8 cellular contexts compared by ENCODE assay signal in genomic region chr1:18922848-18923475, GRCh38. TPM values are rescaled to one million over a fixed set of nuclear protein-coding genes. Genes with fewer than 3 reads are reported as not detected.
DNase-seq lines count a peak whose midpoint lies in the region; ATAC-seq and TF ChIP-seq lines count a peak whose summit lies in the region.

No MANE protein-coding gene starts in this region.

- no peaks in the 10 kb centered on the region for H3K36me3 ChIP-seq in SJCRH30
- H3K36me3 ChIP-seq in gastroesophageal sphincter: peaks cover 0 to 25% of the 10 kb centered on the region in 2 donors
- H3K36me3 ChIP-seq in rectal smooth muscle tissue (ENCODE audit: control insufficient read depth, insufficient read depth, low read length): no peaks in the 10 kb centered on the region

- H3K27ac ChIP-seq in SJCRH30 (peak overlapping the region; percentile 28), gastroesophageal sphincter (peak overlapping the region; percentile 86 to 94 (median 88)), rectal smooth muscle tissue (ENCODE audit: low read depth, low read length) (peak overlapping the region; percentile 94)

- 35 to 90% methylated on average over 3 to 4 of the region's 15 CpGs for WGBS in gastroesophageal sphincter (ENCODE audit: low coverage in 1 of 2), 2 donors

- ATAC-seq in gastroesophageal sphincter (no peak), HG02759 (IDR thresholded peaks at IDR 0.05; ENCODE audit: unreplicated experiment) (no peak), HG03280 (IDR thresholded peaks at IDR 0.05; ENCODE audit: unreplicated experiment) (no peak)

- no peak for TF ChIP-seq CTCF in gastroesophageal sphincter (IDR thresholded peaks at IDR 0.05)

- TF ChIP-seq EP300 in gastroesophageal sphincter (IDR thresholded peaks at IDR 0.05): no peak

- no peak for TF ChIP-seq POLR2A in gastroesophageal sphincter (IDR thresholded peaks at IDR 0.05)

- DNase-seq in COLO668 (lab: John Stamatoyannopoulos, UW; ENCODE audit: unreplicated experiment): peak; percentile 77
- peak; percentile 49 to 61 for DNase-seq in SJCRH30
- DNase-seq in LoVo (ENCODE audit: low spot score): no peak
- DNase-seq in activated CD4-positive, CD25-positive, alpha-beta regulatory T cell (lab: John Stamatoyannopoulos, UW): no peak

- H3K9me3 ChIP-seq in SJCRH30 (replicated peaks) (no peaks in the 10 kb centered on the region), gastroesophageal sphincter (no peaks in the 10 kb centered on the region)

- H3K9ac ChIP-seq in rectal smooth muscle tissue (ENCODE audit: low read length): no peak overlapping the region

- H3K27me3 ChIP-seq in SJCRH30 (no peaks in the 10 kb centered on the region), gastroesophageal sphincter (no peaks in the 10 kb centered on the region), rectal smooth muscle tissue (ENCODE audit: control insufficient read depth, insufficient read depth, low read length) (no peaks in the 10 kb centered on the region)

- H3K4me3 ChIP-seq in SJCRH30 (no peak overlapping the region), gastroesophageal sphincter (peak overlapping the region in 1 of 2 donors; percentile 28), rectal smooth muscle tissue (ENCODE audit: low read length) (peak overlapping the region; percentile 5)

- H3K4me1 ChIP-seq in SJCRH30: peaks cover 52% of the 10 kb centered on the region
- H3K4me1 ChIP-seq in gastroesophageal sphincter: peaks cover 6 to 66% (median 39%) of the 10 kb centered on the region in 3 donors
- peaks cover 44% of the 10 kb centered on the region for H3K4me1 ChIP-seq in rectal smooth muscle tissue (ENCODE audit: control insufficient read depth, insufficient read depth, low read length)

RNA-seq across cellular contexts. Expression of gene ALDH4A1, which starts 20.6 kb away (rescaled TPM):
- total RNA-seq in SJCRH30 (2014; rRNA removed; shearing (Covaris generic)): 7.2 and 7.5 TPM in 2 replicates
- 10 to 100 TPM; 19.9 to 24.8 (median 22.5) TPM for total RNA-seq in gastroesophageal sphincter

RNA-seq across cellular contexts. Expression of gene IFFO2, which starts 33.5 kb away (rescaled TPM):
- total RNA-seq in SJCRH30 (2014; rRNA removed; shearing (Covaris generic)): 5.9 and 6.2 TPM in 2 replicates
- 10 to 100 TPM in 3 of 4 donors, 1 to 10 TPM in 1; 9.3 to 18.4 (median 12.7) TPM for total RNA-seq in gastroesophageal sphincter

Comparison
In these comparisons a context has a peak if more than half of its experiments do, and no peak if none do; other contexts are left out.
1. DNase-seq: peak in COLO668 (single experiment) and SJCRH30 (2 of 2); none in LoVo (single experiment) and activated CD4-positive, CD25-positive, alpha-beta regulatory T cell (0 of 4).
2. H3K27ac ChIP-seq: peak in every context shown above with its lines; median percentile 94 in rectal smooth muscle tissue; 88 in gastroesophageal sphincter; 28 in SJCRH30.